Comparison of ENCODE assay signal across 14 cellular contexts in the genomic region with DNA sequence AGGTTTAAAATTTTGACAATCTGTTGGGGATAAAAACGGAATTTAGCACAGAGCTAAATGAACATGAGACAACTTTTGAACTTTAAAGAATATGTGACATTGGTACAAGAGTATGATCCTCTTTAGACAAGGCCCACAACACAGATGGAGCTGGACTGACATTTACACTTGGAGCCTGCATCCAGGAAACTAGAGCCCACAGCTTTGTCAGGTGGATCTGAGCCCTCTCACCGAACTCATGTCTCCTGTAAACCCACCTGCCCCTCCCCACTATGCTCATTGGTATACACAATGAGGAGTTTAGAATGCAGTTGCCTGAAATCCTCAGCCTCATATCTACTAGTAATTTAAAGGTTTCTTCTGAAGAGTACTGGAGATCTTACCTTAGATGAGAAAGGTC.
"Had no signal": no experiment of that assay in that cellular context is flagged by ENCODE, and none has a peak within 500 bp of the region (broad histone marks: within the 10 kb centered on the region; RNA-seq: fewer than 3 reads in every experiment).

No MANE protein-coding gene starts in this region.

- H3K27ac ChIP-seq: breast epithelium, left lung, sigmoid colon, tibial nerve had no signal

- H3K9me3 Mint-ChIP-seq: activated naive CD8-positive, alpha-beta T cell treated with anti-CD3 and anti-CD28 coated beads, Interleukin-2, amount 10 ng/mL, durations not matched to agents 7 days and 5 days; activated T-helper 1 cell treated with anti-CD3 and anti-CD28 coated beads, Interleukin-12 subunit alpha, Interleukin-12 subunit beta, Interleukin-2, Interleukin-4 antibody, amounts not matched to agents 30 ng/mL and 10 ng/mL and 1 ng/mL, durations not matched to agents 14 hours and 24 hours and 36 hours; dendritic cell treated with granulocyte-macrophage colony-stimulating factor and Interleukin-4, amounts not matched to agents 40 ng/mL and 50 ng/mL, for 4 days; memory B cell; stimulated activated memory B cell treated with anti-CD40 and anti-IgM and Interleukin-4, amounts not matched to agents 10 μg/mL and 1 μg/mL and 100 μg/mL, for 72 hours had no signal

- H3K9me3 ChIP-seq: sigmoid colon had no signal

- H3K4me1 ChIP-seq: breast epithelium, left lung, tibial nerve had no signal

- H3K36me3 ChIP-seq: breast epithelium, sigmoid colon, tibial nerve had no signal

- H3K27ac Mint-ChIP-seq: activated CD4-positive, alpha-beta T cell treated with anti-CD3 and anti-CD28 coated beads, Interleukin-2, amount 10 ng/mL, durations not matched to agents 7 days and 5 days; activated naive CD8-positive, alpha-beta T cell treated with anti-CD3 and anti-CD28 coated beads, Interleukin-2, amount 10 ng/mL, durations not matched to agents 7 days and 5 days; activated T-helper 1 cell treated with anti-CD3 and anti-CD28 coated beads, Interleukin-12 subunit alpha, Interleukin-12 subunit beta, Interleukin-2, Interleukin-4 antibody, amounts not matched to agents 30 ng/mL and 10 ng/mL and 1 ng/mL, durations not matched to agents 14 hours and 24 hours and 36 hours; dendritic cell treated with granulocyte-macrophage colony-stimulating factor and Interleukin-4, amounts not matched to agents 40 ng/mL and 50 ng/mL, for 4 days; memory B cell; stimulated activated memory B cell treated with anti-CD40 and anti-IgM and Interleukin-4, amounts not matched to agents 10 μg/mL and 1 μg/mL and 100 μg/mL, for 72 hours had no signal

- H3K4me1 Mint-ChIP-seq: activated CD4-positive, alpha-beta T cell treated with anti-CD3 and anti-CD28 coated beads, Interleukin-2, amount 10 ng/mL, durations not matched to agents 7 days and 5 days; activated naive CD8-positive, alpha-beta T cell treated with anti-CD3 and anti-CD28 coated beads, Interleukin-2, amount 10 ng/mL, durations not matched to agents 7 days and 5 days; memory B cell; stimulated activated memory B cell treated with anti-CD40 and anti-IgM and Interleukin-4, amounts not matched to agents 10 μg/mL and 1 μg/mL and 100 μg/mL, for 72 hours had no signal

- H3K27me3 ChIP-seq: breast epithelium, left lung, sigmoid colon, tibial nerve had no signal

- H3K4me3 ChIP-seq: breast epithelium, left lung, sigmoid colon, tibial nerve had no signal

- H3K36me3 Mint-ChIP-seq: stimulated activated memory B cell treated with anti-CD40 and anti-IgM and Interleukin-4, amounts not matched to agents 10 μg/mL and 1 μg/mL and 100 μg/mL, for 72 hours had no signal

- H3K4me3 Mint-ChIP-seq: activated CD4-positive, alpha-beta T cell treated with anti-CD3 and anti-CD28 coated beads, Interleukin-2, amount 10 ng/mL, durations not matched to agents 7 days and 5 days; activated naive CD8-positive, alpha-beta T cell treated with anti-CD3 and anti-CD28 coated beads, Interleukin-2, amount 10 ng/mL, durations not matched to agents 7 days and 5 days; activated T-helper 1 cell treated with anti-CD3 and anti-CD28 coated beads, Interleukin-12 subunit alpha, Interleukin-12 subunit beta, Interleukin-2, Interleukin-4 antibody, amounts not matched to agents 30 ng/mL and 10 ng/mL and 1 ng/mL, durations not matched to agents 14 hours and 24 hours and 36 hours; dendritic cell treated with granulocyte-macrophage colony-stimulating factor and Interleukin-4, amounts not matched to agents 40 ng/mL and 50 ng/mL, for 4 days; memory B cell; stimulated activated memory B cell treated with anti-CD40 and anti-IgM and Interleukin-4, amounts not matched to agents 10 μg/mL and 1 μg/mL and 100 μg/mL, for 72 hours had no signal

- ATAC-seq: stimulated activated memory B cell treated with anti-CD40 and anti-IgM and Interleukin-4, amounts not matched to agents 10 μg/mL and 1 μg/mL and 100 μg/mL, for 72 hours had no signal

- FAIRE-seq: keratinocyte had no signal

- DNase-seq: activated CD4-positive, alpha-beta T cell treated with anti-CD3 and anti-CD28 coated beads, Interleukin-2, amount 10 ng/mL, durations not matched to agents 7 days and 5 days; activated CD4-positive, CD25-positive, alpha-beta regulatory T cell; activated naive CD4-positive, alpha-beta T cell; activated naive CD8-positive, alpha-beta T cell treated with anti-CD3 and anti-CD28 coated beads, Interleukin-2, amount 10 ng/mL, durations not matched to agents 7 days and 5 days; cerebellar nuclear complex; left lung; sigmoid colon had no signal

- H3K27me3 Mint-ChIP-seq: activated CD4-positive, alpha-beta T cell treated with anti-CD3 and anti-CD28 coated beads, Interleukin-2, amount 10 ng/mL, durations not matched to agents 7 days and 5 days; activated naive CD8-positive, alpha-beta T cell treated with anti-CD3 and anti-CD28 coated beads, Interleukin-2, amount 10 ng/mL, durations not matched to agents 7 days and 5 days; memory B cell; stimulated activated memory B cell treated with anti-CD40 and anti-IgM and Interleukin-4, amounts not matched to agents 10 μg/mL and 1 μg/mL and 100 μg/mL, for 72 hours had no signal
